ENCODE assay signal across 38 cellular contexts in the genomic region with DNA sequence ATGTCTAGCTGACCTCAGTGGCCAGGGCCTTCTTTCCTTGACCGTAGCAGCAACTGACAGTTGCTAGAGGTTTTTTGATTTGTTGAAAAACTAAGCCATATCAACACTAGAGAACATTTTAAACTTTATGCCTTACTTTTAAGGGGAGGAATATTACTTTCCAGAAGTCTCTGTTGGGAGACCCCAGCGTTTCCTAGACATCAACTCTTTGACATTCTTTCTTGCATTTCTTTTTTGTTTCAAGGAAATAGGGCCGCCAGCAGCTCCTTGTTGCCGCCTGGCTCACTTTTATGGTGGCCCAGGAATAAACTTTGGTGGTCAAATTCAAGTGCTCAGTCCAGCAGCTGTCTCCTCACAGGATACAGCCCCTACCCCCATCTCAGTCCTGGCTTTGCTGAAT. TPM values are rescaled to one million over a fixed set of nuclear protein-coding genes. Genes with fewer than 3 reads are reported as not detected.
"Had no signal": no experiment of that assay in that cellular context is flagged by ENCODE, and none has a peak within 500 bp of the region (broad histone marks: within the 10 kb centered on the region; RNA-seq: fewer than 3 reads in every experiment).

No MANE protein-coding gene starts in this region.

- H3K27ac Mint-ChIP-seq: activated B cell treated with CpG ODN at 0.5 μM for 24 hours; activated CD4-positive, alpha-beta memory T cell treated with anti-CD3 and anti-CD28 coated beads, Interleukin-2, amount 10 ng/mL, durations not matched to agents 7 days and 5 days; activated CD4-positive, alpha-beta T cell treated with anti-CD3 and anti-CD28 coated beads, Interleukin-2, amount 10 ng/mL, durations not matched to agents 24 days and 14 days; activated CD8-positive, alpha-beta memory T cell treated with anti-CD3 and anti-CD28 coated beads, Interleukin-2, amount 10 ng/mL, durations not matched to agents 7 days and 5 days; activated CD8-positive, alpha-beta T cell treated with anti-CD3 and anti-CD28 coated beads, Interleukin-2, amount 10 ng/mL, durations not matched to agents 7 days and 5 days; activated naive CD4-positive, alpha-beta T cell treated with anti-CD3 and anti-CD28 coated beads, Interleukin-2, amount 10 ng/mL, durations not matched to agents 7 days and 5 days; activated naive CD4-positive, alpha-beta T cell treated with anti-CD3 and anti-CD28 coated beads, Interleukin-2, amount 50 U/mL, for 24 hours; activated naive CD8-positive, alpha-beta T cell; activated naive CD8-positive, alpha-beta T cell treated with anti-CD3 and anti-CD28 coated beads, Interleukin-2, amount 10 ng/mL, durations not matched to agents 7 days and 5 days; activated naive CD8-positive, alpha-beta T cell treated with anti-CD3 and anti-CD28 coated beads, Interleukin-2, amount 50 U/mL, for 24 hours; activated T-cell treated with anti-CD3 and anti-CD28 coated beads, Interleukin-2, amount 50 U/mL, for 24 hours; activated T-helper 2 cell treated with anti-CD3 and anti-CD28 coated beads, Interferon-gamma antibody, Interleukin-2, Interleukin-4, amounts not matched to agents 10 μg/mL and 5 μg/mL and 100 μg/mL, durations not matched to agents 14 hours and 24 hours and 36 hours; T-helper 1 cell treated with Interleukin-12 subunit alpha and Interleukin-12 subunit beta and Interleukin-4 antibody, amounts not matched to agents 30 μg/mL and 1 μg/mL, for 36 hours; T-helper 2 cell treated with Interferon-gamma antibody and Interleukin-4, amounts not matched to agents 5 μg/mL and 100 μg/mL, for 36 hours had no signal

- ATAC-seq: activated CD8-positive, alpha-beta memory T cell treated with anti-CD3 and anti-CD28 coated beads, Interleukin-2, amount 10 ng/mL, durations not matched to agents 7 days and 5 days; activated CD8-positive, alpha-beta T cell treated with anti-CD3 and anti-CD28 coated beads, Interleukin-2, amount 10 ng/mL, durations not matched to agents 7 days and 5 days; activated naive CD8-positive, alpha-beta T cell treated with anti-CD3 and anti-CD28 coated beads, Interleukin-2, amount 50 U/mL, for 24 hours had no signal

- H3K4me3 Mint-ChIP-seq: activated B cell treated with CpG ODN at 0.5 μM for 24 hours; activated CD4-positive, alpha-beta memory T cell treated with anti-CD3 and anti-CD28 coated beads, Interleukin-2, amount 10 ng/mL, durations not matched to agents 7 days and 5 days; activated CD4-positive, alpha-beta T cell treated with anti-CD3 and anti-CD28 coated beads, Interleukin-2, amount 10 ng/mL, durations not matched to agents 24 days and 14 days; activated CD8-positive, alpha-beta memory T cell treated with anti-CD3 and anti-CD28 coated beads, Interleukin-2, amount 10 ng/mL, durations not matched to agents 7 days and 5 days; activated CD8-positive, alpha-beta T cell treated with anti-CD3 and anti-CD28 coated beads, Interleukin-2, amount 10 ng/mL, durations not matched to agents 7 days and 5 days; activated naive CD4-positive, alpha-beta T cell treated with anti-CD3 and anti-CD28 coated beads, Interleukin-2, amount 10 ng/mL, durations not matched to agents 7 days and 5 days; activated naive CD4-positive, alpha-beta T cell treated with anti-CD3 and anti-CD28 coated beads, Interleukin-2, amount 50 U/mL, for 24 hours; activated naive CD8-positive, alpha-beta T cell; activated naive CD8-positive, alpha-beta T cell treated with anti-CD3 and anti-CD28 coated beads, Interleukin-2, amount 10 ng/mL, durations not matched to agents 7 days and 5 days; activated naive CD8-positive, alpha-beta T cell treated with anti-CD3 and anti-CD28 coated beads, Interleukin-2, amount 50 U/mL, for 24 hours; activated T-cell treated with anti-CD3 and anti-CD28 coated beads, Interleukin-2, amount 50 U/mL, for 24 hours; central memory CD8-positive, alpha-beta T cell; T-helper 1 cell treated with Interleukin-12 subunit alpha and Interleukin-12 subunit beta and Interleukin-4 antibody, amounts not matched to agents 30 μg/mL and 1 μg/mL, for 36 hours; T-helper 2 cell treated with Interferon-gamma antibody and Interleukin-4, amounts not matched to agents 5 μg/mL and 100 μg/mL, for 36 hours had no signal

- DNase-seq: activated B cell treated with CpG ODN at 0.5 μM for 24 hours; activated CD4-positive, alpha-beta memory T cell treated with anti-CD3 and anti-CD28 coated beads, Interleukin-2, amount 10 ng/mL, durations not matched to agents 7 days and 5 days; activated CD4-positive, alpha-beta T cell treated with anti-CD3 and anti-CD28 coated beads for 4 hours; activated CD4-positive, alpha-beta T cell treated with anti-CD3 and anti-CD28 coated beads, Interleukin-2, amount 10 ng/mL, durations not matched to agents 24 days and 14 days; activated CD4-positive, alpha-beta T cell treated with anti-CD3 and anti-CD28 coated beads, Interleukin-2, amount 50 U/mL, for 1 hour; activated CD4-positive, alpha-beta T cell treated with anti-CD3 and anti-CD28 coated beads, Interleukin-2, amount 50 U/mL, for 48 hours; activated CD4-positive, CD25-positive, alpha-beta regulatory T cell treated with anti-CD3 and anti-CD28 coated beads, Interleukin-2, amount 50 U/mL, for 72 hours; activated CD8-positive, alpha-beta memory T cell treated with anti-CD3 and anti-CD28 coated beads for 24 hours; activated CD8-positive, alpha-beta memory T cell treated with anti-CD3 and anti-CD28 coated beads, Interleukin-2, amount 10 ng/mL, durations not matched to agents 7 days and 5 days; activated CD8-positive, alpha-beta memory T cell treated with anti-CD3 and anti-CD28 coated beads, Interleukin-2, amount 50 U/mL, for 48 hours; activated CD8-positive, alpha-beta T cell treated with anti-CD3 and anti-CD28 coated beads, Interleukin-2, amount 10 ng/mL, durations not matched to agents 7 days and 5 days; activated effector memory CD4-positive, alpha-beta T cell treated with Interleukin-2 at 50 U/mL for 16 hours; activated gamma-delta T cell; activated naive CD4-positive, alpha-beta T cell treated with anti-CD3 and anti-CD28 coated beads, Interleukin-2, amount 10 ng/mL, durations not matched to agents 7 days and 5 days; activated naive CD4-positive, alpha-beta T cell treated with Interleukin-2 at 50 U/mL for 16 hours; activated naive CD8-positive, alpha-beta T cell treated with anti-CD3 and anti-CD28 coated beads, Interleukin-2, amount 10 ng/mL, durations not matched to agents 7 days and 5 days; activated naive CD8-positive, alpha-beta T cell treated with anti-CD3 and anti-CD28 coated beads, Interleukin-2, amount 50 U/mL, for 24 hours; activated T-cell treated with anti-CD3 and anti-CD28 coated beads, Interleukin-2, amount 50 U/mL, for 24 hours; activated T-cell treated with anti-CD3 and anti-CD28 coated beads, Interleukin-2, amount 50 U/mL, for 48 hours; amygdala; anterior cingulate cortex; caudate nucleus; cerebellar nuclear complex; T-helper 1 cell; T-helper 2 cell; T-helper 9 cell had no signal

- H3K27ac ChIP-seq: ascending aorta, cardiac muscle cell, VCaP had no signal

- H3K4me3 ChIP-seq: ascending aorta, cardiac muscle cell had no signal

- H3K9me3 ChIP-seq: ascending aorta had no signal

- H3K9me3 Mint-ChIP-seq: activated CD4-positive, alpha-beta memory T cell treated with anti-CD3 and anti-CD28 coated beads, Interleukin-2, amount 10 ng/mL, durations not matched to agents 7 days and 5 days; activated naive CD4-positive, alpha-beta T cell treated with anti-CD3 and anti-CD28 coated beads, Interleukin-2, amount 10 ng/mL, durations not matched to agents 7 days and 5 days; activated naive CD4-positive, alpha-beta T cell treated with anti-CD3 and anti-CD28 coated beads, Interleukin-2, amount 50 U/mL, for 24 hours; activated naive CD8-positive, alpha-beta T cell treated with anti-CD3 and anti-CD28 coated beads, Interleukin-2, amount 50 U/mL, for 24 hours; activated T-cell treated with anti-CD3 and anti-CD28 coated beads, Interleukin-2, amount 50 U/mL, for 24 hours; activated T-helper 2 cell treated with anti-CD3 and anti-CD28 coated beads, Interferon-gamma antibody, Interleukin-2, Interleukin-4, amounts not matched to agents 10 μg/mL and 5 μg/mL and 100 μg/mL, durations not matched to agents 14 hours and 24 hours and 36 hours; central memory CD8-positive, alpha-beta T cell; T-helper 1 cell treated with Interleukin-12 subunit alpha and Interleukin-12 subunit beta and Interleukin-4 antibody, amounts not matched to agents 30 μg/mL and 1 μg/mL, for 36 hours had no signal

- H3K36me3 ChIP-seq: ascending aorta, cardiac muscle cell had no signal

- H3K36me3 Mint-ChIP-seq: brain had no signal

RNA-seq across cellular contexts. Expression of gene HOXC11, which starts 2.5 kb away (rescaled TPM):
- total RNA-seq: activated B cell treated with CpG ODN at 0.5 μM for 24 hours; activated CD4-positive, alpha-beta memory T cell treated with anti-CD3 and anti-CD28 coated beads, Interleukin-2, amount 10 ng/mL, durations not matched to agents 7 days and 5 days; activated CD4-positive, alpha-beta T cell treated with anti-CD3 and anti-CD28 coated beads, Interleukin-2, amount 10 ng/mL, durations not matched to agents 24 days and 14 days; activated CD8-positive, alpha-beta memory T cell treated with anti-CD3 and anti-CD28 coated beads, Interleukin-2, amount 10 ng/mL, durations not matched to agents 7 days and 5 days; activated CD8-positive, alpha-beta T cell treated with anti-CD3 and anti-CD28 coated beads, Interleukin-2, amount 10 ng/mL, durations not matched to agents 7 days and 5 days; activated naive CD8-positive, alpha-beta T cell treated with anti-CD3 and anti-CD28 coated beads, Interleukin-2, amount 10 ng/mL, durations not matched to agents 7 days and 5 days; activated T-helper 2 cell treated with anti-CD3 and anti-CD28 coated beads, Interferon-gamma antibody, Interleukin-2, Interleukin-4, amounts not matched to agents 10 μg/mL and 5 μg/mL and 100 μg/mL, durations not matched to agents 14 hours and 24 hours and 36 hours; bronchial epithelial cell; cardiac muscle cell had no signal
- polyA plus RNA-seq: adipose tissue, cardiac muscle cell had no signal

RNA-seq across cellular contexts. Expression of gene HOTAIR, which starts 4.3 kb away (rescaled TPM):
- total RNA-seq: activated B cell treated with CpG ODN at 0.5 μM for 24 hours; activated CD4-positive, alpha-beta memory T cell treated with anti-CD3 and anti-CD28 coated beads, Interleukin-2, amount 10 ng/mL, durations not matched to agents 7 days and 5 days; activated CD4-positive, alpha-beta T cell treated with anti-CD3 and anti-CD28 coated beads, Interleukin-2, amount 10 ng/mL, durations not matched to agents 24 days and 14 days; activated CD8-positive, alpha-beta memory T cell treated with anti-CD3 and anti-CD28 coated beads, Interleukin-2, amount 10 ng/mL, durations not matched to agents 7 days and 5 days; activated CD8-positive, alpha-beta T cell treated with anti-CD3 and anti-CD28 coated beads, Interleukin-2, amount 10 ng/mL, durations not matched to agents 7 days and 5 days; activated naive CD8-positive, alpha-beta T cell treated with anti-CD3 and anti-CD28 coated beads, Interleukin-2, amount 10 ng/mL, durations not matched to agents 7 days and 5 days; activated T-helper 2 cell treated with anti-CD3 and anti-CD28 coated beads, Interferon-gamma antibody, Interleukin-2, Interleukin-4, amounts not matched to agents 10 μg/mL and 5 μg/mL and 100 μg/mL, durations not matched to agents 14 hours and 24 hours and 36 hours; ascending aorta; bronchial epithelial cell; cardiac muscle cell had no signal
- polyA plus RNA-seq: adipose tissue, cardiac muscle cell had no signal

RNA-seq across cellular contexts. Expression of gene HOXC10, which starts 14.5 kb away (rescaled TPM):
- total RNA-seq: activated B cell treated with CpG ODN at 0.5 μM for 24 hours; activated CD4-positive, alpha-beta memory T cell treated with anti-CD3 and anti-CD28 coated beads, Interleukin-2, amount 10 ng/mL, durations not matched to agents 7 days and 5 days; activated CD4-positive, alpha-beta T cell treated with anti-CD3 and anti-CD28 coated beads, Interleukin-2, amount 10 ng/mL, durations not matched to agents 24 days and 14 days; activated CD8-positive, alpha-beta memory T cell treated with anti-CD3 and anti-CD28 coated beads, Interleukin-2, amount 10 ng/mL, durations not matched to agents 7 days and 5 days; activated CD8-positive, alpha-beta T cell treated with anti-CD3 and anti-CD28 coated beads, Interleukin-2, amount 10 ng/mL, durations not matched to agents 7 days and 5 days; activated naive CD8-positive, alpha-beta T cell treated with anti-CD3 and anti-CD28 coated beads, Interleukin-2, amount 10 ng/mL, durations not matched to agents 7 days and 5 days; activated T-helper 2 cell treated with anti-CD3 and anti-CD28 coated beads, Interferon-gamma antibody, Interleukin-2, Interleukin-4, amounts not matched to agents 10 μg/mL and 5 μg/mL and 100 μg/mL, durations not matched to agents 14 hours and 24 hours and 36 hours; ascending aorta; bronchial epithelial cell; cardiac muscle cell had no signal
- polyA plus RNA-seq: cardiac muscle cell had no signal

RNA-seq across cellular contexts. Expression of gene HOXC12, which starts 15.7 kb away (rescaled TPM):
- total RNA-seq: activated B cell treated with CpG ODN at 0.5 μM for 24 hours; activated CD4-positive, alpha-beta memory T cell treated with anti-CD3 and anti-CD28 coated beads, Interleukin-2, amount 10 ng/mL, durations not matched to agents 7 days and 5 days; activated CD4-positive, alpha-beta T cell treated with anti-CD3 and anti-CD28 coated beads, Interleukin-2, amount 10 ng/mL, durations not matched to agents 24 days and 14 days; activated CD8-positive, alpha-beta memory T cell treated with anti-CD3 and anti-CD28 coated beads, Interleukin-2, amount 10 ng/mL, durations not matched to agents 7 days and 5 days; activated CD8-positive, alpha-beta T cell treated with anti-CD3 and anti-CD28 coated beads, Interleukin-2, amount 10 ng/mL, durations not matched to agents 7 days and 5 days; activated naive CD8-positive, alpha-beta T cell treated with anti-CD3 and anti-CD28 coated beads, Interleukin-2, amount 10 ng/mL, durations not matched to agents 7 days and 5 days; activated T-helper 2 cell treated with anti-CD3 and anti-CD28 coated beads, Interferon-gamma antibody, Interleukin-2, Interleukin-4, amounts not matched to agents 10 μg/mL and 5 μg/mL and 100 μg/mL, durations not matched to agents 14 hours and 24 hours and 36 hours; ascending aorta; bronchial epithelial cell; cardiac muscle cell had no signal
- polyA plus RNA-seq: cardiac muscle cell had no signal

RNA-seq across cellular contexts. Expression of gene HOXC9, which starts 29.5 kb away (rescaled TPM):
- total RNA-seq: activated B cell treated with CpG ODN at 0.5 μM for 24 hours; activated CD4-positive, alpha-beta memory T cell treated with anti-CD3 and anti-CD28 coated beads, Interleukin-2, amount 10 ng/mL, durations not matched to agents 7 days and 5 days; activated CD4-positive, alpha-beta T cell treated with anti-CD3 and anti-CD28 coated beads, Interleukin-2, amount 10 ng/mL, durations not matched to agents 24 days and 14 days; activated CD8-positive, alpha-beta memory T cell treated with anti-CD3 and anti-CD28 coated beads, Interleukin-2, amount 10 ng/mL, durations not matched to agents 7 days and 5 days; activated CD8-positive, alpha-beta T cell treated with anti-CD3 and anti-CD28 coated beads, Interleukin-2, amount 10 ng/mL, durations not matched to agents 7 days and 5 days; activated naive CD8-positive, alpha-beta T cell treated with anti-CD3 and anti-CD28 coated beads, Interleukin-2, amount 10 ng/mL, durations not matched to agents 7 days and 5 days; activated T-helper 2 cell treated with anti-CD3 and anti-CD28 coated beads, Interferon-gamma antibody, Interleukin-2, Interleukin-4, amounts not matched to agents 10 μg/mL and 5 μg/mL and 100 μg/mL, durations not matched to agents 14 hours and 24 hours and 36 hours; bronchial epithelial cell; cardiac muscle cell had no signal
- polyA plus RNA-seq: cardiac muscle cell had no signal
